8 cellular contexts compared by ENCODE assay signal in the genomic region with DNA sequence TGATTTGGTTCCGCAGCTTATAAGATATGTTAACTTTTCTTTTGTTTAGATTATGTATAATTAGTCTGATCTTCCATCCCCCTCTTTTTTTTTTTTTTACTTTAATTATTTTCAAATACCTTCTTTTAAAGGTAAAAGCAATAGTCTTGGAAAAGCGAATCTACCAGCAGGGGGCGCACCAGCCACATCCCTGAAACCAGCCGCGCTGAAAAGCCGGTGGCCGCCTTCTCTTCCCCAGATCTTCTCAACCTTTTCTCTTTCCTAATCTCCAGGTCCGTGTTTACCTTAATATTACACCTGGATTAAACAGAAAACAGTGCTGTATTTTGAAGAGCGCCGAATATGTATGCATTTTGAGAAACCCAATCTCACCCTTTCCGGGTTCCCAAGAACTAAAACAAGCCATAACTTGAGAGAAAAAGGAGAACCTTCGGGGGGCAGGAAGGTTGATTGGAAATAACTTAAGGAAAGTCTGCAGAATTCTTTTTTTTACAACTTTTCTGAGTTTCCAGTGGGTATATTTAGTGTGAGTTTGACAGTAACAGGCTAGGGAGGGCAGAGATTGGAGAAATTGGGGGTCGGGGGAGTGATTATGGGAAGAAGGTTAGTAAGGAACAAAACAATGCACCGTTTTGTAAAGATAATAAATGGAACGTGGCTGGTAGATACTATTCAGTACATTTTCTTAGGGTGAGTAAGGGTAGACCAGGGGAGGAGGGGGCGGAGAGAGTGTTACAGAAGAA.
DNase-seq lines count a peak whose midpoint lies in the region; ATAC-seq and TF ChIP-seq lines count a peak whose summit lies in the region.

No MANE protein-coding gene starts in this region.

- H3K4me1 ChIP-seq in NT2/D1 (ENCODE audit: insufficient read depth, insufficient read length) (no peaks in the 10 kb centered on the region), parathyroid adenoma (peaks cover 3% of the 10 kb centered on the region)

- H3K27me3 ChIP-seq in NT2/D1 (ENCODE audit: insufficient read depth, insufficient read length) (no peaks in the 10 kb centered on the region), parathyroid adenoma (ENCODE audit: control insufficient read depth, insufficient read depth, low read length) (peaks cover 13% of the 10 kb centered on the region)

- TF ChIP-seq CTCF in foreskin fibroblast (IDR thresholded peaks at IDR 0.05; ENCODE audit: low read depth, low read length) (peak; percentile 57), parathyroid adenoma (IDR thresholded peaks at IDR 0.05) (peak; percentile 90)

- no peak overlapping the region for H2AFZ ChIP-seq in parathyroid adenoma

- H3K27ac ChIP-seq in parathyroid adenoma = no peak overlapping the region

- ATAC-seq in HG02981 (IDR thresholded peaks at IDR 0.05; ENCODE audit: unreplicated experiment) = no peak

- H3K36me3 ChIP-seq in NT2/D1 (ENCODE audit: insufficient read depth, insufficient read length, low read length) (peaks cover 7% of the 10 kb centered on the region), parathyroid adenoma (ENCODE audit: control insufficient read depth, insufficient read depth, low read length) (no peaks in the 10 kb centered on the region)

- peak; percentile 50 to 62 for DNase-seq in activated CD4-positive, alpha-beta T cell treated with anti-CD3 and anti-CD28 coated beads for 24 hours (ENCODE audit: low read depth in 2 of 2)
- DNase-seq in activated CD4-positive, alpha-beta T cell treated with anti-CD3 and anti-CD28 coated beads for 1 hour = no peak
- peak; percentile 63 for DNase-seq in HuH-7 (ENCODE audit: low spot score)
- DNase-seq in NT2/D1 (ENCODE audit: low read depth, low spot score) = no peak
- peak; percentile 76 to 77 for DNase-seq in activated T-cell treated with anti-CD3 and anti-CD28 coated beads, Interleukin-2, amount 50 U/mL, for 48 hours
- peak; percentile 27 to 76 for DNase-seq in foreskin fibroblast

- H3K79me2 ChIP-seq in parathyroid adenoma = no peaks in the 10 kb centered on the region

- H3K9ac ChIP-seq in NT2/D1 (ENCODE audit: insufficient read length, low read depth) (peak overlapping the region; percentile 95), parathyroid adenoma (no peak overlapping the region)

- H3K4me3 ChIP-seq in NT2/D1 (ENCODE audit: insufficient read length, low read depth) (peak overlapping the region; percentile 84), foreskin fibroblast (ENCODE audit: low read depth in 1 of 2, low read length in 2 of 2) (no peak overlapping the region), parathyroid adenoma (ENCODE audit: low read depth, low read length) (no peak overlapping the region)

- H3K9me3 ChIP-seq in NT2/D1 (ENCODE audit: insufficient read depth, low read length) = no peaks in the 10 kb centered on the region
- H3K9me3 ChIP-seq in parathyroid adenoma (ENCODE audit: control insufficient read depth, low read length) = no peaks in the 10 kb centered on the region

- peak overlapping the region; percentile 32 for H3K4me2 ChIP-seq in parathyroid adenoma (ENCODE audit: low read length)

Comparison
In these comparisons a context has a peak if more than half of its experiments do, and no peak if none do; other contexts are left out.
1. DNase-seq: peak in activated CD4-positive, alpha-beta T cell treated with anti-CD3 and anti-CD28 coated beads for 24 hours (2 of 2), HuH-7 (single experiment), activated T-cell treated with anti-CD3 and anti-CD28 coated beads, Interleukin-2, amount 50 U/mL, for 48 hours (2 of 2) and foreskin fibroblast (2 of 2); none in activated CD4-positive, alpha-beta T cell treated with anti-CD3 and anti-CD28 coated beads for 1 hour (single experiment) and NT2/D1 (single experiment).